8 cellular contexts compared by ENCODE assay signal in genomic region chr10:11757452-11757819, GRCh38. TPM values are rescaled to one million over a fixed set of nuclear protein-coding genes. Genes with fewer than 3 reads are reported as not detected.
A peak's percentile ranks its signal among the peaks of the same experiment; 100 is the strongest.
DNase-seq lines count a peak whose midpoint lies in the region; ATAC-seq and TF ChIP-seq lines count a peak whose summit lies in the region.

No MANE protein-coding gene starts in this region.

- no peak overlapping the region for H3K4me3 ChIP-seq in skeletal muscle satellite cell (ENCODE audit: low read length)

- H3K4me3 Mint-ChIP-seq in effector memory CD8-positive, alpha-beta T cell: no peak overlapping the region
- H3K4me3 Mint-ChIP-seq in activated CD8-positive, alpha-beta T cell treated with anti-CD3 and anti-CD28 coated beads for 36 hours: no peak overlapping the region

- H3K4me1 ChIP-seq in skeletal muscle satellite cell (ENCODE audit: control insufficient read depth, insufficient read depth, low read length): peaks cover 19% of the 10 kb centered on the region

- intact Hi-C loops in activated CD8-positive, alpha-beta T cell treated with anti-CD3 and anti-CD28 coated beads for 36 hours (cut with micrococcal nuclease): no loop called here

- peak; percentile 56 for ATAC-seq in HG02870 (IDR thresholded peaks at IDR 0.05; ENCODE audit: unreplicated experiment)
- ATAC-seq in effector memory CD8-positive, alpha-beta T cell (replicated peaks): no peak
- no peak for ATAC-seq in activated CD8-positive, alpha-beta T cell treated with anti-CD3 and anti-CD28 coated beads for 36 hours

- H3K36me3 Mint-ChIP-seq in effector memory CD8-positive, alpha-beta T cell (ENCODE audit: insufficient read depth): no peaks in the 10 kb centered on the region
- no peaks in the 10 kb centered on the region for H3K36me3 Mint-ChIP-seq in activated CD8-positive, alpha-beta T cell treated with anti-CD3 and anti-CD28 coated beads for 36 hours (ENCODE audit: low read depth)

- H3K36me3 ChIP-seq in skeletal muscle satellite cell (ENCODE audit: insufficient read depth, low read length): peaks cover 4% of the 10 kb centered on the region

- peak overlapping the region; percentile 29 for H3K4me2 ChIP-seq in skeletal muscle satellite cell (ENCODE audit: low read length)

- no peaks in the 10 kb centered on the region for H3K4me1 Mint-ChIP-seq in effector memory CD8-positive, alpha-beta T cell (ENCODE audit: low read depth in 2 of 2)
- peaks cover 4% of the 10 kb centered on the region for H3K4me1 Mint-ChIP-seq in activated CD8-positive, alpha-beta T cell treated with anti-CD3 and anti-CD28 coated beads for 36 hours (ENCODE audit: low read depth)

- no peaks in the 10 kb centered on the region for H3K27me3 ChIP-seq in skeletal muscle satellite cell (ENCODE audit: control insufficient read depth, insufficient read depth, low read length)

- TF ChIP-seq CTCF in activated CD8-positive, alpha-beta T cell treated with anti-CD3 and anti-CD28 coated beads for 36 hours (IDR thresholded peaks at IDR 0.05): no peak

- DNase-seq in RKO (ENCODE audit: low spot score) (peak; percentile 16), glomerular endothelial cell (ENCODE audit: extremely low read depth, low read depth, low spot score) (peak; percentile 56), activated T-cell treated with anti-CD3 and anti-CD28 coated beads for 4 hours (no peak), SIG-M5 treated with dmso at 0.1 percent for 504 hours (lab: John Stamatoyannopoulos, UW; ENCODE audit: unreplicated experiment) (no peak)
- no peak for DNase-seq in effector memory CD8-positive, alpha-beta T cell
- no peak for DNase-seq in activated CD8-positive, alpha-beta T cell treated with anti-CD3 and anti-CD28 coated beads for 36 hours

- no peak overlapping the region for H3K27ac Mint-ChIP-seq in effector memory CD8-positive, alpha-beta T cell
- H3K27ac Mint-ChIP-seq in activated CD8-positive, alpha-beta T cell treated with anti-CD3 and anti-CD28 coated beads for 36 hours: no peak overlapping the region

- no peaks in the 10 kb centered on the region for H3K9me3 ChIP-seq in skeletal muscle satellite cell (replicated peaks; ENCODE audit: low read length)

- H3K27me3 Mint-ChIP-seq in effector memory CD8-positive, alpha-beta T cell: peaks cover 4 to 12% of the 10 kb centered on the region in 2 donors
- H3K27me3 Mint-ChIP-seq in activated CD8-positive, alpha-beta T cell treated with anti-CD3 and anti-CD28 coated beads for 36 hours: no peaks in the 10 kb centered on the region

- H3K9me3 Mint-ChIP-seq in effector memory CD8-positive, alpha-beta T cell: no peaks in the 10 kb centered on the region
- H3K9me3 Mint-ChIP-seq in activated CD8-positive, alpha-beta T cell treated with anti-CD3 and anti-CD28 coated beads for 36 hours: no peaks in the 10 kb centered on the region

- peak overlapping the region; percentile 49 for H3K9ac ChIP-seq in skeletal muscle satellite cell (ENCODE audit: low read depth, low read length)

- CTCF ChIA-PET in activated CD8-positive, alpha-beta T cell treated with anti-CD3 and anti-CD28 coated beads for 36 hours (lab: Charles Lee): interaction anchor here (0.6 to 7.6 kb wide), 44 partner anchors 9 to 273 kb away, joined by 3 to 137 read pairs (median 5); partner anchors contain the start of gene ECHDC3

- POLR2A ChIA-PET in activated CD8-positive, alpha-beta T cell treated with anti-CD3 and anti-CD28 coated beads for 36 hours (lab: Charles Lee): interaction anchor here (0.6 to 1.1 kb wide), 4 partner anchors 18 to 555 kb away, joined by 3 read pairs; no protein-coding TSS in a partner anchor

RNA-seq across cellular contexts. Expression of gene ECHDC3, which starts 15.3 kb away (rescaled TPM):
- total RNA-seq in glomerular endothelial cell: 3.7 and 7.1 TPM in 2 replicates
- total RNA-seq in skeletal muscle satellite cell (2012; rRNA removed): 3.0 and 7.6 TPM in 2 replicates
- total RNA-seq in activated CD8-positive, alpha-beta T cell treated with anti-CD3 and anti-CD28 coated beads for 36 hours: 1 to 10 TPM; 1.1 to 1.7 TPM

Comparison
In these comparisons a context has a peak if more than half of its experiments do, and no peak if none do; other contexts are left out.
1. DNase-seq: peak in RKO (single experiment) and glomerular endothelial cell (single experiment); none in effector memory CD8-positive, alpha-beta T cell (0 of 3), activated CD8-positive, alpha-beta T cell treated with anti-CD3 and anti-CD28 coated beads for 36 hours (single experiment), activated T-cell treated with anti-CD3 and anti-CD28 coated beads for 4 hours (single experiment) and SIG-M5 treated with dmso at 0.1 percent for 504 hours (single experiment).